Comparison of ENCODE assay signal across 29 cellular contexts in genomic region chr18:5601188-5601624, GRCh38. TPM values are rescaled to one million over a fixed set of nuclear protein-coding genes. Genes with fewer than 3 reads are reported as not detected.
DNase-seq lines count a peak whose midpoint lies in the region; ATAC-seq and TF ChIP-seq lines count a peak whose summit lies in the region.
"Had no signal": no experiment of that assay in that cellular context is flagged by ENCODE, and none has a peak within 500 bp of the region (broad histone marks: within the 10 kb centered on the region; RNA-seq: fewer than 3 reads in every experiment).

No MANE protein-coding gene starts in this region.

- H2AFZ ChIP-seq in GM23338 (no peak overlapping the region), parathyroid adenoma (peak overlapping the region; percentile 1)

- H3K4me3 Mint-ChIP-seq in GM23338: no peak overlapping the region
- H3K4me3 Mint-ChIP-seq: activated CD8-positive, alpha-beta memory T cell treated with anti-CD3 and anti-CD28 coated beads, Interleukin-2, amount 10 ng/mL, durations not matched to agents 7 days and 5 days; activated naive CD4-positive, alpha-beta T cell treated with anti-CD3 and anti-CD28 coated beads for 36 hours; CD4-positive, alpha-beta T cell; IgD-negative memory B cell; natural killer cell; stimulated activated effector memory CD8-positive, alpha-beta T cell treated with anti-CD3 and anti-CD28 coated beads, Interleukin-12 subunit alpha, Interleukin-12 subunit beta, amount 100 ng/mL, for 72 hours had no signal

- no peak overlapping the region for H3K4me3 ChIP-seq in GM23338
- no peak overlapping the region for H3K4me3 ChIP-seq in parathyroid adenoma (ENCODE audit: low read depth, low read length)
- H3K4me3 ChIP-seq: A549, heart right ventricle, right atrium auricular region, suprapubic skin, vagina had no signal

- H3K4me1 ChIP-seq in GM23338 (ENCODE audit: insufficient read depth): peaks cover 7% of the 10 kb centered on the region; the same call in 1 of the 2 replicates
- peaks cover 7% of the 10 kb centered on the region for H3K4me1 ChIP-seq in parathyroid adenoma
- H3K4me1 ChIP-seq: A549, foreskin keratinocyte, heart right ventricle, right atrium auricular region, suprapubic skin, vagina had no signal

- H3K27ac Mint-ChIP-seq in GM23338: no peak overlapping the region
- H3K27ac Mint-ChIP-seq: activated CD8-positive, alpha-beta memory T cell treated with anti-CD3 and anti-CD28 coated beads, Interleukin-2, amount 10 ng/mL, durations not matched to agents 7 days and 5 days; activated naive CD4-positive, alpha-beta T cell treated with anti-CD3 and anti-CD28 coated beads for 36 hours; CD4-positive, alpha-beta T cell; IgD-negative memory B cell; natural killer cell; stimulated activated effector memory CD8-positive, alpha-beta T cell treated with anti-CD3 and anti-CD28 coated beads, Interleukin-12 subunit alpha, Interleukin-12 subunit beta, amount 100 ng/mL, for 72 hours had no signal

- H3K79me2 ChIP-seq in GM23338 (replicated peaks; ENCODE audit: insufficient read depth): no peaks in the 10 kb centered on the region
- H3K79me2 ChIP-seq in parathyroid adenoma: peaks cover 5% of the 10 kb centered on the region

- H3K27ac ChIP-seq in GM23338 (ENCODE audit: low read depth): no peak overlapping the region
- H3K27ac ChIP-seq in parathyroid adenoma: no peak overlapping the region
- H3K27ac ChIP-seq: A549, brain microvascular endothelial cell, foreskin keratinocyte, heart right ventricle, right atrium auricular region, suprapubic skin, vagina had no signal

- H3K9me2 ChIP-seq in GM23338 (ENCODE audit: insufficient read depth): no peaks in the 10 kb centered on the region

- no peaks in the 10 kb centered on the region for H4K20me1 ChIP-seq in GM23338 (replicated peaks; ENCODE audit: insufficient read depth)

- H3K4me2 ChIP-seq in GM23338 (no peak overlapping the region), parathyroid adenoma (ENCODE audit: low read length) (no peak overlapping the region)
- H3K4me2 ChIP-seq: A549 had no signal

- TF ChIP-seq CTCF in GM23338 (conservative IDR thresholded peaks at IDR 0.05; ENCODE audit: low read depth in 2 of 2) (no peak), parathyroid adenoma (IDR thresholded peaks at IDR 0.05) (no peak)

- H3K9ac ChIP-seq in parathyroid adenoma: no peak overlapping the region

- DNase-seq in GM23338 (ENCODE audit: low spot score): no peak
- peak; percentile 31 for DNase-seq in cerebellar cortex (ENCODE audit: low spot score)
- DNase-seq in left lobe of liver (ENCODE audit: low spot score): no peak
- DNase-seq in RKO (ENCODE audit: low spot score): no peak
- no peak for DNase-seq in occipital lobe (lab: John Stamatoyannopoulos, UW)
- DNase-seq: activated CD4-positive, alpha-beta T cell treated with anti-CD3 and anti-CD28 coated beads, Interleukin-2, amount 50 U/mL, for 1 hour; activated CD8-positive, alpha-beta memory T cell treated with anti-CD3 and anti-CD28 coated beads, Interleukin-2, amount 10 ng/mL, durations not matched to agents 7 days and 5 days; activated naive CD4-positive, alpha-beta T cell treated with anti-CD3 and anti-CD28 coated beads for 36 hours; activated T-cell treated with anti-CD3 and anti-CD28 coated beads, Interleukin-2, amount 50 U/mL, for 48 hours; brain microvascular endothelial cell; CD4-positive, alpha-beta T cell; effector CD4-positive, alpha-beta T cell; EL; foreskin keratinocyte; heart right ventricle; left cardiac atrium; natural killer cell; stimulated activated CD4-positive, alpha-beta T cell treated with anti-CD3 and anti-CD28 coated beads, Interleukin-12 subunit alpha, Interleukin-12 subunit beta, amount 100 ng/mL, for 4 hours; stimulated activated CD4-positive, alpha-beta T cell treated with anti-CD3 and anti-CD28 coated beads, Interleukin-4, amount 100 ng/mL, for 1 hour; T1000 had no signal

- H3K36me3 ChIP-seq in GM23338 (ENCODE audit: insufficient read depth): no peaks in the 10 kb centered on the region
- H3K36me3 ChIP-seq in parathyroid adenoma (ENCODE audit: control insufficient read depth, insufficient read depth, low read length): no peaks in the 10 kb centered on the region
- H3K36me3 ChIP-seq: brain microvascular endothelial cell, heart right ventricle, right atrium auricular region, suprapubic skin, vagina had no signal

- H3K9me3 ChIP-seq in parathyroid adenoma (ENCODE audit: control insufficient read depth, low read length): no peaks in the 10 kb centered on the region
- H3K9me3 ChIP-seq: A549, heart right ventricle, right atrium auricular region, suprapubic skin, vagina had no signal

- no peaks in the 10 kb centered on the region for H3K9me3 Mint-ChIP-seq in GM23338
- H3K9me3 Mint-ChIP-seq: activated naive CD4-positive, alpha-beta T cell treated with anti-CD3 and anti-CD28 coated beads for 36 hours; CD4-positive, alpha-beta T cell; natural killer cell; stimulated activated effector memory CD8-positive, alpha-beta T cell treated with anti-CD3 and anti-CD28 coated beads, Interleukin-12 subunit alpha, Interleukin-12 subunit beta, amount 100 ng/mL, for 72 hours had no signal

- H3K4me1 Mint-ChIP-seq in GM23338: peaks cover 18% of the 10 kb centered on the region
- H3K4me1 Mint-ChIP-seq: activated CD8-positive, alpha-beta memory T cell treated with anti-CD3 and anti-CD28 coated beads, Interleukin-2, amount 10 ng/mL, durations not matched to agents 7 days and 5 days; IgD-negative memory B cell; natural killer cell; stimulated activated effector memory CD8-positive, alpha-beta T cell treated with anti-CD3 and anti-CD28 coated beads, Interleukin-12 subunit alpha, Interleukin-12 subunit beta, amount 100 ng/mL, for 72 hours had no signal

- H3F3A ChIP-seq in GM23338 (replicated peaks; ENCODE audit: low read depth): no peaks in the 10 kb centered on the region

- H3K27me3 ChIP-seq in GM23338 (ENCODE audit: insufficient read depth) (no peaks in the 10 kb centered on the region), parathyroid adenoma (ENCODE audit: control insufficient read depth, insufficient read depth, low read length) (no peaks in the 10 kb centered on the region)
- H3K27me3 ChIP-seq: brain microvascular endothelial cell, right atrium auricular region, suprapubic skin, vagina had no signal

- H3K27me3 Mint-ChIP-seq in GM23338 (ENCODE audit: insufficient read depth, low read depth, poor library complexity): peaks cover 1% of the 10 kb centered on the region
- H3K27me3 Mint-ChIP-seq: activated CD8-positive, alpha-beta memory T cell treated with anti-CD3 and anti-CD28 coated beads, Interleukin-2, amount 10 ng/mL, durations not matched to agents 7 days and 5 days; IgD-negative memory B cell had no signal

- ATAC-seq in GM23338 (peak; percentile 62), left lobe of liver (peak; percentile 80), GM19351 (IDR thresholded peaks at IDR 0.05; ENCODE audit: unreplicated experiment) (no peak), GM21390 (IDR thresholded peaks at IDR 0.05; ENCODE audit: unreplicated experiment) (no peak)
- ATAC-seq: A549; activated CD8-positive, alpha-beta memory T cell treated with anti-CD3 and anti-CD28 coated beads, Interleukin-2, amount 10 ng/mL, durations not matched to agents 7 days and 5 days; foreskin keratinocyte; heart right ventricle; left cardiac atrium; natural killer cell; stimulated activated effector memory CD8-positive, alpha-beta T cell treated with anti-CD3 and anti-CD28 coated beads, Interleukin-12 subunit alpha, Interleukin-12 subunit beta, amount 100 ng/mL, for 72 hours had no signal

- no peaks in the 10 kb centered on the region for H3K36me3 Mint-ChIP-seq in GM23338 (ENCODE audit: low read depth)
- H3K36me3 Mint-ChIP-seq: activated CD8-positive, alpha-beta memory T cell treated with anti-CD3 and anti-CD28 coated beads, Interleukin-2, amount 10 ng/mL, durations not matched to agents 7 days and 5 days; IgD-negative memory B cell; natural killer cell; stimulated activated effector memory CD8-positive, alpha-beta T cell treated with anti-CD3 and anti-CD28 coated beads, Interleukin-12 subunit alpha, Interleukin-12 subunit beta, amount 100 ng/mL, for 72 hours had no signal

TF ChIP-seq in GM23338, 12 proteins besides CTCF, POLR2A, EP300 and RAD21:
- no peak for TF ChIP-seq EZH2phosphoT487 (IDR thresholded peaks at IDR 0.05; ENCODE audit: unreplicated experiment)
TF ChIP-seq in GM23338: peak in this region for 0.

RNA-seq across cellular contexts. Expression of gene EPB41L3, which starts 57.4 kb away (rescaled TPM):
- 11.7 and 17.0 TPM in 2 replicates for total RNA-seq in GM23338 (2014; rRNA removed; shearing (Covaris generic))
- polyA plus RNA-seq in GM23338 (2016; fragmentation: Nextera tagmentation; extraction: Ambion mirVana): 5.0 and 8.0 TPM in 2 replicates
- total RNA-seq in left lobe of liver (4.0 TPM), occipital lobe (72.7 TPM)

Comparison
In these comparisons a context has a peak if more than half of its experiments do, and no peak if none do; other contexts are left out.
1. ATAC-seq: peak in GM23338 (single experiment) and left lobe of liver (single experiment); none in GM19351 (single experiment) and GM21390 (single experiment).